In genomic region chr7:41792099-41792498, GRCh38 we compare ENCODE assay signal across 25 cellular contexts.
A peak's percentile ranks its signal among the peaks of the same experiment; 100 is the strongest.
DNase-seq lines count a peak whose midpoint lies in the region; ATAC-seq, FAIRE-seq and TF ChIP-seq lines count a peak whose summit lies in the region.
"Had no signal": no experiment of that assay in that cellular context is flagged by ENCODE, and none has a peak within 500 bp of the region (broad histone marks: within the 10 kb centered on the region; RNA-seq: fewer than 3 reads in every experiment).

No MANE protein-coding gene starts in this region.

- in situ Hi-C loops in mammary epithelial cell (cut with MboI; ENCODE audit: low sequenced_read_pairs in 2 of 2), result no loop called here

- ATAC-seq in GM21528 (IDR thresholded peaks at IDR 0.05; ENCODE audit: low FRiP score, unreplicated experiment), result no peak
- ATAC-seq: activated T-helper 17 cell treated with anti-CD3 and anti-CD28 coated beads, Interleukin-2, amount 50 U/mL, for 72 hours; naive thymus-derived CD4-positive, alpha-beta T cell; right cardiac atrium; WTC11 had no signal

- H4K20me1 ChIP-seq in mammary epithelial cell (ENCODE audit: insufficient read depth, low read length) (no peaks in the 10 kb centered on the region), keratinocyte (ENCODE audit: control insufficient read depth, extremely low read depth, insufficient read depth, low read length) (no peaks in the 10 kb centered on the region)

- H2AFZ ChIP-seq in mammary epithelial cell (ENCODE audit: low read depth, low read length) (no peak overlapping the region), keratinocyte (ENCODE audit: control insufficient read depth, low read length) (no peak overlapping the region)

- H3K36me3 ChIP-seq in mammary epithelial cell (ENCODE audit: insufficient read depth, low read length), result no peaks in the 10 kb centered on the region
- no peaks in the 10 kb centered on the region for H3K36me3 ChIP-seq in keratinocyte (ENCODE audit: control insufficient read depth in 2 of 2, extremely low read depth in 1 of 2, insufficient read depth in 2 of 2, low read length in 2 of 2)
- H3K36me3 ChIP-seq: esophagus muscularis mucosa, ovary had no signal

- H3K27ac ChIP-seq in mammary epithelial cell (ENCODE audit: insufficient read depth, low read depth, low read length), result no peak overlapping the region
- no peak overlapping the region for H3K27ac ChIP-seq in keratinocyte (ENCODE audit: control insufficient read depth, insufficient read depth, low read length)
- H3K27ac ChIP-seq: esophagus muscularis mucosa, ovary had no signal

- peaks cover 9% of the 10 kb centered on the region for H3K4me1 ChIP-seq in mammary epithelial cell (ENCODE audit: insufficient read depth, low read length)
- H3K4me1 ChIP-seq in keratinocyte (ENCODE audit: control insufficient read depth, extremely low read depth, insufficient read depth, low read length), result peaks cover 8% of the 10 kb centered on the region

- WGBS in mammary epithelial cell (ENCODE audit: low coverage, missing lambda C conversion rate), result 79% methylated on average over 5 of the region's 5 CpGs

- DNase-seq in AG10803 (ENCODE audit: low read depth) (peak; percentile 27), HT1080 (ENCODE audit: low read depth) (peak; percentile 41), mammary epithelial cell (peak; percentile 67), keratinocyte (ENCODE audit: low read depth, low spot score) (no peak), GM19239 (ENCODE audit: insufficient read length, low spot score) (no peak)
- no peak for DNase-seq in activated CD4-positive, alpha-beta T cell treated with anti-CD3 and anti-CD28 coated beads for 4 hours
- DNase-seq in activated effector memory CD4-positive, alpha-beta T cell treated with Interleukin-2 at 50 U/mL for 16 hours, result no peak
- DNase-seq: ACHN; activated CD4-positive, alpha-beta T cell treated with anti-CD3 and anti-CD28 coated beads, Interleukin-2, amount 50 U/mL, for 4 hours; activated CD8-positive, alpha-beta memory T cell treated with anti-CD3 and anti-CD28 coated beads, Interleukin-2, amount 50 U/mL, for 4 hours; CD4-positive, CD25-positive, alpha-beta regulatory T cell; effector CD8-positive, alpha-beta T cell; Karpas-422; naive thymus-derived CD4-positive, alpha-beta T cell; NCI-H2081 treated with DMSO at 0.1 percent for 48 hours; NCI-H510A; NK-92 treated with Interleukin-12 subunit alpha and Interleukin-12 subunit beta, amount 100 ng/mL, for 24 hours; ovary; right cardiac atrium; T-helper 9 cell had no signal

- CTCF ChIA-PET in mammary epithelial cell (lab: Charles Lee; ENCODE audit: low non-redundant PET), result no interaction called here

- H3K79me2 ChIP-seq in mammary epithelial cell (ENCODE audit: insufficient read depth, low read length) (no peaks in the 10 kb centered on the region), keratinocyte (ENCODE audit: control insufficient read depth, insufficient read depth, low read length) (no peaks in the 10 kb centered on the region)

- H3K27me3 ChIP-seq in mammary epithelial cell (ENCODE audit: insufficient read depth, low read length) (no peaks in the 10 kb centered on the region), keratinocyte (ENCODE audit: control insufficient read depth, extremely low read depth, insufficient read depth, low read length) (no peaks in the 10 kb centered on the region)
- H3K27me3 ChIP-seq: esophagus muscularis mucosa, ovary had no signal

- H3K4me3 ChIP-seq in AG10803 (ENCODE audit: low read length) (no peak overlapping the region), mammary epithelial cell (replicated peaks in 1 of 3; ENCODE audit: insufficient read depth in 1 of 3, low read depth in 2 of 3, low read length in 3 of 3) (no peak overlapping the region), keratinocyte (ENCODE audit: control insufficient read depth in 2 of 3, extremely low read depth in 1 of 3, insufficient read depth in 2 of 3, low read depth in 1 of 3, low read length in 3 of 3) (no peak overlapping the region)
- H3K4me3 ChIP-seq: esophagus muscularis mucosa, ovary had no signal

- H3K4me2 ChIP-seq in mammary epithelial cell (ENCODE audit: insufficient read depth, low read depth, low read length) (no peak overlapping the region), keratinocyte (ENCODE audit: control insufficient read depth, extremely low read depth, insufficient read depth, low read depth, low read length) (no peak overlapping the region)

- BruUV-seq in mammary epithelial cell (replicated peaks; lab: Mats Ljungman, UMichigan), result no TSS peak

- H3K9ac ChIP-seq in mammary epithelial cell (ENCODE audit: insufficient read depth, low read length), result no peak overlapping the region
- H3K9ac ChIP-seq in keratinocyte (ENCODE audit: control insufficient read depth, extremely low read depth, insufficient read depth, low read length), result no peak overlapping the region

- TF ChIP-seq CTCF in AG10803 (conservative IDR thresholded peaks at IDR 0.05; ENCODE audit: low read length) (no peak), mammary epithelial cell (conservative IDR thresholded peaks at IDR 0.05 in 1 of 2, IDR thresholded peaks at IDR 0.05 in 1 of 2; ENCODE audit: extremely low read depth in 1 of 2, insufficient read depth in 1 of 2, low read depth in 1 of 2, low read length in 2 of 2) (no peak), keratinocyte (optimal IDR thresholded peaks at IDR 0.05 in 1 of 3, IDR thresholded peaks at IDR 0.05 in 1 of 3, conservative IDR thresholded peaks at IDR 0.05 in 1 of 3; ENCODE audit: extremely low read depth in 1 of 3, insufficient read depth in 2 of 3, low read length in 3 of 3) (no peak)

- peak; percentile 73 for FAIRE-seq in keratinocyte (lab: Jason Lieb, UNC)
- no peak for FAIRE-seq in GM19239 (lab: Jason Lieb, UNC)
- FAIRE-seq: G401.6 had no signal

- H3K9me3 ChIP-seq in mammary epithelial cell (replicated peaks; ENCODE audit: insufficient read depth, low read length) (no peaks in the 10 kb centered on the region), keratinocyte (ENCODE audit: control insufficient read depth, low read depth, low read length) (no peaks in the 10 kb centered on the region)
- H3K9me3 ChIP-seq: esophagus muscularis mucosa, ovary had no signal

- intact Hi-C loops in mammary epithelial cell (cut with micrococcal nuclease), result no loop called here

- no peaks in the 10 kb centered on the region for H3K9me1 ChIP-seq in keratinocyte (ENCODE audit: control insufficient read depth, extremely low read depth, insufficient read depth, low read length)

- dilution Hi-C loops in mammary epithelial cell (cut with HindIII; ENCODE audit: low sequenced_read_pairs), result no loop called here
- dilution Hi-C loops in keratinocyte (cut with MboI; ENCODE audit: extremely low pct_ligation_motif_present, low sequenced_read_pairs), result no loop called here

Comparison
In these comparisons a context has a peak if more than half of its experiments do, and no peak if none do; other contexts are left out.
1. DNase-seq: peak in AG10803 (single experiment), HT1080 (single experiment) and mammary epithelial cell (single experiment); none in keratinocyte (single experiment), GM19239 (single experiment), activated CD4-positive, alpha-beta T cell treated with anti-CD3 and anti-CD28 coated beads for 4 hours (0 of 2) and activated effector memory CD4-positive, alpha-beta T cell treated with Interleukin-2 at 50 U/mL for 16 hours (single experiment).